In genomic region chr22:31691408-31691807, GRCh38 we compare ENCODE assay signal across 14 cellular contexts.
"Had no signal": no experiment of that assay in that cellular context is flagged by ENCODE, and none has a peak within 500 bp of the region (broad histone marks: within the 10 kb centered on the region; RNA-seq: fewer than 3 reads in every experiment).

No MANE protein-coding gene starts in this region.

- H3K4me1 Mint-ChIP-seq: mesothelial cell of epicardium, neural progenitor cell had no signal

- H3K9ac ChIP-seq: neural progenitor cell had no signal

- H3K4me3 ChIP-seq: gastroesophageal sphincter, heart right ventricle, lung, neural progenitor cell, pancreas had no signal

- ATAC-seq: gastroesophageal sphincter, heart right ventricle, left colon, pancreas, Right ventricle myocardium inferior had no signal

- H3K27ac Mint-ChIP-seq: mesothelial cell of epicardium, neural progenitor cell had no signal

- H3K9me3 Mint-ChIP-seq: mesothelial cell of epicardium; neural progenitor cell; T-helper 1 cell treated with Interleukin-12 subunit alpha and Interleukin-12 subunit beta and Interleukin-4 antibody, amounts not matched to agents 30 μg/mL and 1 μg/mL, for 36 hours had no signal

- H3K9me3 ChIP-seq: gastroesophageal sphincter, heart right ventricle, pancreas had no signal

- H3K4me1 ChIP-seq: gastroesophageal sphincter, neural progenitor cell, pancreas had no signal

- H3K4me2 ChIP-seq: neural progenitor cell had no signal

- H3K4me3 Mint-ChIP-seq: mesothelial cell of epicardium, neural progenitor cell had no signal

- DNase-seq: activated naive CD4-positive, alpha-beta T cell; caudate nucleus; heart right ventricle; left colon; pancreas; stimulated activated CD4-positive, alpha-beta T cell treated with anti-CD3 and anti-CD28 coated beads, Interleukin-12 subunit alpha, Interleukin-12 subunit beta, amount 100 ng/mL, for 4 hours; stimulated activated naive CD4-positive, alpha-beta T cell; trophoblast cell had no signal

- H3K27ac ChIP-seq: gastroesophageal sphincter, heart right ventricle, neural progenitor cell, pancreas had no signal

- H3K27me3 ChIP-seq: gastroesophageal sphincter, heart right ventricle, neural progenitor cell, pancreas had no signal
